In the genomic region with DNA sequence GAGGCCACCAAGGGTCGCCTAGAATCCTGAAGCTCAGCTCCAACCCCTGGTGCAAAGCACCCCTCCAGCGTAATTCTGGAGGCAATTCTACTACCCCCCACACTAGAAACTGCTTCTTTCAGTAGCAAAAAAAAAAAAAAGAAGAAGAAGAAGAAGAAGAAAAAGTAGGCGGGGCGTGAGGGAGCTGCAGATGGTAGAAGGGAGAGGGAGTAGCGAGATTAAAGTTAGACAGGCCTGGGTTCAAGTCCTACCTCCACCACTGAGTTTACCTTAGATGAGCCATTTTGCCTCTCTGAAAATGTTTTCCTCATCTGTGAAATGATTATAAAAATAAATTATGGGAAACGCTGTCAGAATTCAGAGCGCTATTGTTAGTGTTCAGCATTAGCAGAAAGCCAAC, we compare ENCODE assay signal across 9 cellular contexts. TPM values are rescaled to one million over a fixed set of nuclear protein-coding genes. Genes with fewer than 3 reads are reported as not detected.
A peak's percentile ranks its signal among the peaks of the same experiment; 100 is the strongest.
DNase-seq lines count a peak whose midpoint lies in the region; ATAC-seq, FAIRE-seq and TF ChIP-seq lines count a peak whose summit lies in the region.
"Had no signal": no experiment of that assay in that cellular context is flagged by ENCODE, and none has a peak within 500 bp of the region (broad histone marks: within the 10 kb centered on the region; RNA-seq: fewer than 3 reads in every experiment).

No MANE protein-coding gene starts in this region.

- no peak overlapping the region for H3K27ac Mint-ChIP-seq in natural killer cell
- H3K27ac Mint-ChIP-seq in natural killer cell treated with Interleukin-12 subunit alpha and Interleukin-12 subunit beta and Interleukin-15 and Interleukin-18, amount 100 ng/mL, for 72 hours = no peak overlapping the region
- H3K27ac Mint-ChIP-seq: IgD-negative memory B cell had no signal

- peaks cover 0 to 5% of the 10 kb centered on the region in 2 donors for H3K4me1 Mint-ChIP-seq in natural killer cell
- peaks cover 3 to 5% of the 10 kb centered on the region in 2 donors for H3K4me1 Mint-ChIP-seq in natural killer cell treated with Interleukin-12 subunit alpha and Interleukin-12 subunit beta and Interleukin-15 and Interleukin-18, amount 100 ng/mL, for 72 hours (ENCODE audit: low read depth in 2 of 2)

- no peak for TF ChIP-seq CTCF in natural killer cell (IDR thresholded peaks at IDR 0.05)
- TF ChIP-seq CTCF in D721Med (IDR thresholded peaks at IDR 0.05; ENCODE audit: insufficient read depth, missing control alignments) = no peak

- H3K9ac ChIP-seq in adipocyte (ENCODE audit: low read length) (no peak overlapping the region), mucosa of stomach (ENCODE audit: low read length) (peak overlapping the region; percentile 78)

- H3K4me1 ChIP-seq in adipocyte (ENCODE audit: control insufficient read depth, insufficient read depth, low read length) (no peaks in the 10 kb centered on the region), mucosa of stomach (ENCODE audit: control insufficient read depth, insufficient read depth, low read length) (peaks cover 41% of the 10 kb centered on the region)

- peaks cover 45 to 53% of the 10 kb centered on the region in 2 donors for H3K27me3 Mint-ChIP-seq in natural killer cell (ENCODE audit: low read depth in 2 of 2)
- H3K27me3 Mint-ChIP-seq in natural killer cell treated with Interleukin-12 subunit alpha and Interleukin-12 subunit beta and Interleukin-15 and Interleukin-18, amount 100 ng/mL, for 72 hours = peaks cover 40 to 56% of the 10 kb centered on the region in 2 donors

- no peaks in the 10 kb centered on the region for H3K36me3 Mint-ChIP-seq in natural killer cell
- no peaks in the 10 kb centered on the region for H3K36me3 Mint-ChIP-seq in natural killer cell treated with Interleukin-12 subunit alpha and Interleukin-12 subunit beta and Interleukin-15 and Interleukin-18, amount 100 ng/mL, for 72 hours

- ATAC-seq in natural killer cell = no peak
- no peak for ATAC-seq in natural killer cell treated with Interleukin-12 subunit alpha and Interleukin-12 subunit beta and Interleukin-15 and Interleukin-18, amount 100 ng/mL, for 72 hours

- FAIRE-seq in D721Med (lab: Jason Lieb, UNC) = no peak

- peaks cover 16% of the 10 kb centered on the region for H3K27me3 ChIP-seq in adipocyte (replicated peaks; ENCODE audit: control insufficient read depth, insufficient read depth, low read length)
- H3K27me3 ChIP-seq in mucosa of stomach (ENCODE audit: control insufficient read depth, insufficient read depth, low read length) = no peaks in the 10 kb centered on the region

- peaks cover 2 to 3% of the 10 kb centered on the region in 2 donors for H3K9me3 Mint-ChIP-seq in natural killer cell
- no peaks in the 10 kb centered on the region for H3K9me3 Mint-ChIP-seq in natural killer cell treated with Interleukin-12 subunit alpha and Interleukin-12 subunit beta and Interleukin-15 and Interleukin-18, amount 100 ng/mL, for 72 hours

- intact Hi-C loops in natural killer cell (cut with micrococcal nuclease) = no loop called here

- H3K36me3 ChIP-seq in adipocyte (ENCODE audit: control insufficient read depth, insufficient read depth, low read length, severe bottlenecking) (no peaks in the 10 kb centered on the region), mucosa of stomach (ENCODE audit: control insufficient read depth, insufficient read depth, low read length) (no peaks in the 10 kb centered on the region)

- H3K4me3 ChIP-seq in adipocyte (ENCODE audit: low read length) (peak overlapping the region; percentile 77), mucosa of stomach (ENCODE audit: low read length) (no peak overlapping the region)

- peak overlapping the region; percentile 70 for H3K4me3 Mint-ChIP-seq in natural killer cell
- H3K4me3 Mint-ChIP-seq in natural killer cell treated with Interleukin-12 subunit alpha and Interleukin-12 subunit beta and Interleukin-15 and Interleukin-18, amount 100 ng/mL, for 72 hours = no peak overlapping the region

- no peak for DNase-seq in natural killer cell
- DNase-seq in natural killer cell treated with Interleukin-12 subunit alpha and Interleukin-12 subunit beta and Interleukin-15 and Interleukin-18, amount 100 ng/mL, for 72 hours (ENCODE audit: low spot score) = no peak
- DNase-seq in adipocyte (ENCODE audit: low read depth) = no peak
- no peak for DNase-seq in occipital lobe (lab: John Stamatoyannopoulos, UW)
- no peak for DNase-seq in kidney tubule cell (ENCODE audit: low spot score)
- DNase-seq in D721Med (ENCODE audit: insufficient read length, low spot score) = no peak
- no peak for DNase-seq in foreskin melanocyte

- H3K9me3 ChIP-seq in adipocyte (ENCODE audit: control insufficient read depth, low read length) (peaks cover 7% of the 10 kb centered on the region), mucosa of stomach (ENCODE audit: control insufficient read depth, low read length) (no peaks in the 10 kb centered on the region)

RNA-seq across cellular contexts. Expression of gene FAM174B, which starts 0.9 kb away (rescaled TPM):
- total RNA-seq in natural killer cell (1 to 10 TPM in 1 of 3 donors, under 1 TPM in 2; 0.68 to 2.6 (median 0.88) TPM), occipital lobe (13.6 TPM)
- 1 to 10 TPM in 1 of 2 donors, under 1 TPM in 1; 0.62 to 3.8 TPM for total RNA-seq in natural killer cell treated with Interleukin-12 subunit alpha and Interleukin-12 subunit beta and Interleukin-15 and Interleukin-18, amount 100 ng/mL, for 72 hours
